ENCODE assay signal across 1 cellular context in genomic region chr2:217854684-217855083, GRCh38.
TF ChIP-seq lines count a peak whose summit lies in the region.

No MANE protein-coding gene starts in this region.

TF ChIP-seq in IMR-90, 13 proteins besides CTCF, POLR2A, EP300 and RAD21 (continued from another document):
- TF ChIP-seq ELK1 (IDR thresholded peaks at IDR 0.05; ENCODE audit: borderline replicate concordance, low read depth, low read length) (no peak), MXI1 (IDR thresholded peaks at IDR 0.05; ENCODE audit: borderline replicate concordance, low read depth, low read length) (no peak), MAZ (IDR thresholded peaks at IDR 0.05; ENCODE audit: borderline replicate concordance, low read depth, low read length) (no peak), NFE2L2 (IDR thresholded peaks at IDR 0.05; ENCODE audit: low read depth, low read length) (no peak), RFX5 (IDR thresholded peaks at IDR 0.05; ENCODE audit: low read depth, low read length) (no peak), CEBPB (IDR thresholded peaks at IDR 0.05; ENCODE audit: low read depth, low read length) (no peak)
